In the genomic region with DNA sequence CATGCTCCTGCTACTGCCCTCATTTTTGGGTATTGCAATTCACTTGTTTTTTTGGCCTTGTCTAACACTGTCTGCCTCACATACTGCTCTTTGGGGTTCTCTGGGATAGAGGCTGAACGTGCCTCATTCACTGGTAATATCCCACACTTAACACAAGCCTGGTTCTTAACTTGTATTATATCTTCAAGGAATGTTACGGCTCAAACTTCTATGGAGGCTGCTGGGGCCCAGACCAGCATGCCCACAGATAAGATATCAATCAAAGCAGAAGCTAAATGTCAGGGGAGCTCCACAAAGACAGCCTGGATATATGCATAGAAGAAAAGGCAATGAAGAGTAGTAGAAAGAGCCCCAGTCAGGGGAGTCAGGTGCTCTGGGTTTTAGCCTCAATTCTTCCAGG, we compare ENCODE assay signal across 15 cellular contexts.
DNase-seq lines count a peak whose midpoint lies in the region; ATAC-seq and TF ChIP-seq lines count a peak whose summit lies in the region.
"Had no signal": no experiment of that assay in that cellular context is flagged by ENCODE, and none has a peak within 500 bp of the region (broad histone marks: within the 10 kb centered on the region; RNA-seq: fewer than 3 reads in every experiment).

No MANE protein-coding gene starts in this region.

- no peak for DNase-seq in IMR-90
- DNase-seq in endodermal cell: peak; percentile 55
- DNase-seq in neural progenitor cell (ENCODE audit: low spot score): no peak
- no peak for DNase-seq in NCI-H510A (lab: John Stamatoyannopoulos, UW)
- DNase-seq in activated T-cell treated with anti-CD3 and anti-CD28 coated beads, Interleukin-2, amount 50 U/mL, for 4 hours: no peak
- DNase-seq in NCI-H1694 (lab: John Stamatoyannopoulos, UW): no peak
- DNase-seq: C1 segment of cervical spinal cord; Calu3; CD4-positive, alpha-beta memory T cell; COR-L47; DMS53; DMS79 treated with DMSO at 0.1 percent for 48 hours; GF-D8; GOT3; HCEC 1CT had no signal

- no peak overlapping the region for H3K4me3 Mint-ChIP-seq in endodermal cell
- no peak overlapping the region for H3K4me3 Mint-ChIP-seq in neural progenitor cell
- no peak overlapping the region for H3K4me3 Mint-ChIP-seq in activated T-cell treated with anti-CD3 and anti-CD28 coated beads, Interleukin-2, amount 50 U/mL, for 4 hours
- H3K4me3 Mint-ChIP-seq: CD4-positive, alpha-beta memory T cell had no signal

- H3F3A ChIP-seq in neural progenitor cell (ENCODE audit: low read depth): peaks cover 16% of the 10 kb centered on the region

- H3K27ac ChIP-seq in IMR-90 (ENCODE audit: insufficient read depth, low read length): no peak overlapping the region
- no peak overlapping the region for H3K27ac ChIP-seq in endodermal cell (ENCODE audit: low read depth, low read length)
- no peak overlapping the region for H3K27ac ChIP-seq in neural progenitor cell

- no peaks in the 10 kb centered on the region for H3K27me3 ChIP-seq in IMR-90 (ENCODE audit: control insufficient read depth, insufficient read depth, low read length)
- no peaks in the 10 kb centered on the region for H3K27me3 ChIP-seq in endodermal cell (ENCODE audit: control insufficient read depth, insufficient read depth, low read length, poor library complexity, severe bottlenecking)
- no peaks in the 10 kb centered on the region for H3K27me3 ChIP-seq in neural progenitor cell

- no peaks in the 10 kb centered on the region for H3K36me3 Mint-ChIP-seq in endodermal cell (ENCODE audit: low read depth)
- H3K36me3 Mint-ChIP-seq in neural progenitor cell: no peaks in the 10 kb centered on the region
- no peaks in the 10 kb centered on the region for H3K36me3 Mint-ChIP-seq in activated T-cell treated with anti-CD3 and anti-CD28 coated beads, Interleukin-2, amount 50 U/mL, for 4 hours (ENCODE audit: insufficient read depth)
- H3K36me3 Mint-ChIP-seq: CD4-positive, alpha-beta memory T cell had no signal

- no peak overlapping the region for H2BK20ac ChIP-seq in IMR-90 (ENCODE audit: low read depth, low read length)

- no peak overlapping the region for H2BK15ac ChIP-seq in IMR-90 (ENCODE audit: low read depth, low read length)

- peak overlapping the region; percentile 37 for H2AK9ac ChIP-seq in IMR-90 (replicated peaks; ENCODE audit: low read depth, low read length, poor library complexity)

- H3K14ac ChIP-seq in IMR-90 (replicated peaks; ENCODE audit: low read depth, low read length): no peak overlapping the region

- H3K18ac ChIP-seq in IMR-90 (ENCODE audit: low read depth, low read length): no peak overlapping the region

- no peak overlapping the region for H4K5ac ChIP-seq in IMR-90 (ENCODE audit: low read depth, low read length)

- H3K4ac ChIP-seq in IMR-90 (ENCODE audit: low read depth, low read length): no peak overlapping the region

- TF ChIP-seq CTCF in IMR-90 (conservative IDR thresholded peaks at IDR 0.05; ENCODE audit: low read depth, low read length) (no peak), endodermal cell (conservative IDR thresholded peaks at IDR 0.05) (no peak), neural progenitor cell (IDR thresholded peaks at IDR 0.05) (no peak)

- no peak overlapping the region for H4K8ac ChIP-seq in IMR-90 (ENCODE audit: low read depth in 2 of 2, low read length in 2 of 2)

- peaks cover 33% of the 10 kb centered on the region for H3K4me1 Mint-ChIP-seq in endodermal cell
- peaks cover 50% of the 10 kb centered on the region for H3K4me1 Mint-ChIP-seq in neural progenitor cell
- no peaks in the 10 kb centered on the region for H3K4me1 Mint-ChIP-seq in activated T-cell treated with anti-CD3 and anti-CD28 coated beads, Interleukin-2, amount 50 U/mL, for 4 hours (ENCODE audit: low read depth)
- H3K4me1 Mint-ChIP-seq: CD4-positive, alpha-beta memory T cell had no signal

- no peak overlapping the region for H2AK5ac ChIP-seq in IMR-90 (ENCODE audit: low read depth, low read length)

- ATAC-seq in IMR-90 (ENCODE audit: low read depth): no peak
- ATAC-seq in activated T-cell treated with anti-CD3 and anti-CD28 coated beads, Interleukin-2, amount 50 U/mL, for 4 hours: no peak

- TF ChIP-seq RAD21 in IMR-90 (IDR thresholded peaks at IDR 0.05; ENCODE audit: low read length): no peak

- no peak overlapping the region for H3K4me2 ChIP-seq in IMR-90 (ENCODE audit: low read depth, low read length)
- peak overlapping the region; percentile 56 for H3K4me2 ChIP-seq in neural progenitor cell

- H4K91ac ChIP-seq in IMR-90 (ENCODE audit: insufficient read depth, low read depth, low read length): no peak overlapping the region

- POLR2A ChIA-PET in IMR-90 (lab: Charles Lee; ENCODE audit: unreplicated experiment): no interaction called here

- peaks cover 38% of the 10 kb centered on the region for H3K27me3 Mint-ChIP-seq in endodermal cell (ENCODE audit: insufficient read depth)
- H3K27me3 Mint-ChIP-seq in neural progenitor cell (ENCODE audit: insufficient read depth, low read depth): peaks cover 18% of the 10 kb centered on the region
- peaks cover 14% of the 10 kb centered on the region for H3K27me3 Mint-ChIP-seq in activated T-cell treated with anti-CD3 and anti-CD28 coated beads, Interleukin-2, amount 50 U/mL, for 4 hours (ENCODE audit: low read depth)

- H3K36me3 ChIP-seq in IMR-90 (ENCODE audit: control insufficient read depth, insufficient read depth, low read length): no peaks in the 10 kb centered on the region
- no peaks in the 10 kb centered on the region for H3K36me3 ChIP-seq in endodermal cell (ENCODE audit: control insufficient read depth, insufficient read depth, low read length)
- no peaks in the 10 kb centered on the region for H3K36me3 ChIP-seq in neural progenitor cell

- no peak for TF ChIP-seq POLR2A in IMR-90 (IDR thresholded peaks at IDR 0.05; ENCODE audit: low read depth, low read length)

- no peak overlapping the region for H3K27ac Mint-ChIP-seq in endodermal cell
- H3K27ac Mint-ChIP-seq in neural progenitor cell: peak overlapping the region; percentile 4
- H3K27ac Mint-ChIP-seq: CD4-positive, alpha-beta memory T cell had no signal

- H3K4me1 ChIP-seq in IMR-90 (ENCODE audit: control insufficient read depth, insufficient read depth, low read length): no peaks in the 10 kb centered on the region
- peaks cover 25% of the 10 kb centered on the region for H3K4me1 ChIP-seq in endodermal cell (ENCODE audit: control insufficient read depth, insufficient read depth, low read length)
- H3K4me1 ChIP-seq in neural progenitor cell: peaks cover 26% of the 10 kb centered on the region

- CTCF ChIA-PET in IMR-90 (lab: Yijun Ruan, JAX): no interaction called here

- dilution Hi-C loops in IMR-90 (cut with HindIII; ENCODE audit: low sequenced_read_pairs, unreplicated experiment): no loop called here

- no peaks in the 10 kb centered on the region for H3K79me2 ChIP-seq in neural progenitor cell (ENCODE audit: low read depth)

- WGBS in IMR-90 (ENCODE audit: extremely low coverage in 2 of 2, insufficient read length in 1 of 2), 2 experiments: no CpG with 5 or more reads among the region's 2 CpGs
- 85% methylated on average over 2 of the region's 2 CpGs; no CpG with 5 or more reads in 1 of the 2 experiments for WGBS in endodermal cell (ENCODE audit: insufficient coverage in 1 of 2, insufficient read length in 1 of 2), 2 experiments

- H3K79me1 ChIP-seq in IMR-90 (ENCODE audit: low read depth in 1 of 2, low read length in 2 of 2): no peaks in the 10 kb centered on the region

- H3K9ac ChIP-seq in IMR-90 (ENCODE audit: low read depth, low read length) (no peak overlapping the region), endodermal cell (ENCODE audit: extremely low read depth, low read length, poor library complexity, severe bottlenecking) (no peak overlapping the region), neural progenitor cell (no peak overlapping the region)

- no peaks in the 10 kb centered on the region for H4K20me1 ChIP-seq in IMR-90 (ENCODE audit: insufficient read depth, low read length)
- no peaks in the 10 kb centered on the region for H4K20me1 ChIP-seq in neural progenitor cell (ENCODE audit: low read depth)

- H3K23ac ChIP-seq in IMR-90 (ENCODE audit: low read depth, low read length): no peak overlapping the region

- no peak overlapping the region for H3K4me3 ChIP-seq in IMR-90 (ENCODE audit: insufficient read depth, low read depth, low read length)
- no peak overlapping the region for H3K4me3 ChIP-seq in endodermal cell (ENCODE audit: low read length)
- no peak overlapping the region for H3K4me3 ChIP-seq in neural progenitor cell

- H3K56ac ChIP-seq in IMR-90 (ENCODE audit: extremely low read depth, insufficient read depth, low read length): no peak overlapping the region

- H2BK120ac ChIP-seq in IMR-90 (ENCODE audit: low read depth, low read length): no peak overlapping the region

- peaks cover 7% of the 10 kb centered on the region for H3K9me3 Mint-ChIP-seq in endodermal cell
- H3K9me3 Mint-ChIP-seq in neural progenitor cell: peaks cover 26% of the 10 kb centered on the region
- no peaks in the 10 kb centered on the region for H3K9me3 Mint-ChIP-seq in activated T-cell treated with anti-CD3 and anti-CD28 coated beads, Interleukin-2, amount 50 U/mL, for 4 hours

- intact Hi-C loops in IMR-90 (cut with micrococcal nuclease): no loop called here

- no peaks in the 10 kb centered on the region for H3K9me1 ChIP-seq in IMR-90 (ENCODE audit: insufficient read depth, low read length)

- H3K9me3 ChIP-seq in IMR-90 (ENCODE audit: control insufficient read depth, insufficient read depth, low read length): peaks cover 27% of the 10 kb centered on the region
- H3K9me3 ChIP-seq in endodermal cell (ENCODE audit: control insufficient read depth, low read length): peaks cover 4% of the 10 kb centered on the region
- H3K9me3 ChIP-seq in neural progenitor cell (ENCODE audit: low read depth): no peaks in the 10 kb centered on the region

- in situ Hi-C loops in IMR-90 (cut with MboI; ENCODE audit: low sequenced_read_pairs): no loop called here

- no peak overlapping the region for H2BK5ac ChIP-seq in IMR-90 (ENCODE audit: low read depth, low read length, poor library complexity, severe bottlenecking)

- no peak overlapping the region for H2AFZ ChIP-seq in IMR-90 (replicated peaks; ENCODE audit: low read length, poor library complexity)
- no peak overlapping the region for H2AFZ ChIP-seq in neural progenitor cell (replicated peaks)

- no TSS peak for BruUV-seq in IMR-90 (replicated peaks; lab: Mats Ljungman, UMichigan)

TF ChIP-seq in IMR-90, 13 proteins besides CTCF, POLR2A, EP300 and RAD21 (continues in another document):
- no peak for TF ChIP-seq NFE2L2 (IDR thresholded peaks at IDR 0.05; ENCODE audit: low read depth, low read length)
- TF ChIP-seq BHLHE40 (IDR thresholded peaks at IDR 0.05; ENCODE audit: low read depth, low read length): no peak
- TF ChIP-seq, protein P1, sequence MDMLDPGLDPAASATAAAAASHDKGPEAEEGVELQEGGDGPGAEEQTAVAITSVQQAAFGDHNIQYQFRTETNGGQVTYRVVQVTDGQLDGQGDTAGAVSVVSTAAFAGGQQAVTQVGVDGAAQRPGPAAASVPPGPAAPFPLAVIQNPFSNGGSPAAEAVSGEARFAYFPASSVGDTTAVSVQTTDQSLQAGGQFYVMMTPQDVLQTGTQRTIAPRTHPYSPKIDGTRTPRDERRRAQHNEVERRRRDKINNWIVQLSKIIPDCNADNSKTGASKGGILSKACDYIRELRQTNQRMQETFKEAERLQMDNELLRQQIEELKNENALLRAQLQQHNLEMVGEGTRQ (IDR thresholded peaks at IDR 0.05; ENCODE audit: low read depth, low read length): no peak
- TF ChIP-seq CHD1 (IDR thresholded peaks at IDR 0.05; ENCODE audit: low read depth, low read length): no peak
- no peak for TF ChIP-seq SMC3 (IDR thresholded peaks at IDR 0.05; ENCODE audit: low read depth, low read length)
